ENCODE assay signal across 2 cellular contexts in genomic region chr11:93870616-93871015, GRCh38.
TF ChIP-seq lines count a peak whose summit lies in the region.

No MANE protein-coding gene starts in this region.

TF ChIP-seq in K562, 482 proteins besides CTCF, POLR2A, EP300 and RAD21:
- no peak for TF ChIP-seq RFX7 (CRISPR knock-in tag; IDR thresholded peaks at IDR 0.05)
- no peak for TF ChIP-seq ZNF224 (CRISPR knock-in tag; IDR thresholded peaks at IDR 0.05)
- no peak for TF ChIP-seq FOXP1 (CRISPR knock-in tag; IDR thresholded peaks at IDR 0.05)
- no peak for TF ChIP-seq NELFE (IDR thresholded peaks at IDR 0.05; ENCODE audit: insufficient read depth, insufficient read length)
- TF ChIP-seq PML (IDR thresholded peaks at IDR 0.05; ENCODE audit: low read length): no peak
- TF ChIP-seq ZNF586 (CRISPR knock-in tag; conservative IDR thresholded peaks at IDR 0.05): no peak
- TF ChIP-seq BACH1 (tag; IDR thresholded peaks at IDR 0.05): no peak
- TF ChIP-seq ARID3A (IDR thresholded peaks at IDR 0.05; ENCODE audit: borderline replicate concordance, low read depth, low read length): no peak

TF ChIP-seq in endothelial cell of umbilical vein, 7 proteins besides CTCF, POLR2A, EP300 and RAD21:
- no peak for TF ChIP-seq FOS (IDR thresholded peaks at IDR 0.05; ENCODE audit: borderline replicate concordance, insufficient read depth, low read length)
- TF ChIP-seq POLR2AphosphoS5 (IDR thresholded peaks at IDR 0.05; ENCODE audit: insufficient read depth, low read depth, low read length): no peak
- TF ChIP-seq JUN (IDR thresholded peaks at IDR 0.05; ENCODE audit: borderline replicate concordance, insufficient read depth, insufficient read length, low read depth): no peak
- TF ChIP-seq GATA2 (IDR thresholded peaks at IDR 0.05; ENCODE audit: insufficient read depth, insufficient read length, low read depth, low read length): no peak
- no peak for TF ChIP-seq MAX (IDR thresholded peaks at IDR 0.05; ENCODE audit: insufficient read depth, insufficient read length)
- no peak for TF ChIP-seq EZH2 (IDR thresholded peaks at IDR 0.05; ENCODE audit: borderline replicate concordance, low read depth, low read length, severe bottlenecking)
- TF ChIP-seq MYC (IDR thresholded peaks at IDR 0.05; ENCODE audit: low read depth, low read length): no peak
